ENCODE assay signal across 8 cellular contexts in genomic region chr16:57377080-57377841, GRCh38. TPM values are rescaled to one million over a fixed set of nuclear protein-coding genes. Genes with fewer than 3 reads are reported as not detected.
A peak's percentile ranks its signal among the peaks of the same experiment; 100 is the strongest.
DNase-seq lines count a peak whose midpoint lies in the region; ATAC-seq and TF ChIP-seq lines count a peak whose summit lies in the region.

No MANE protein-coding gene starts in this region.

- DNase-seq in thoracic aorta (ENCODE audit: low spot score): no peak
- no peak for DNase-seq in upper lobe of right lung
- DNase-seq in globus pallidus (ENCODE audit: low spot score): no peak
- no peak for DNase-seq in adrenal gland

- TF ChIP-seq CTCF in thoracic aorta (IDR thresholded peaks at IDR 0.05) (no peak), upper lobe of right lung (IDR thresholded peaks at IDR 0.05) (no peak), adrenal gland (IDR thresholded peaks at IDR 0.05) (no peak)

- no peaks in the 10 kb centered on the region for H3K9me3 Mint-ChIP-seq in IgD-negative memory B cell

- peaks cover 21 to 79% of the 10 kb centered on the region in 2 donors for H3K4me1 ChIP-seq in thoracic aorta (ENCODE audit: control insufficient read depth in 1 of 2, low read depth in 2 of 2)
- H3K4me1 ChIP-seq in upper lobe of right lung: peaks cover 9% of the 10 kb centered on the region
- H3K4me1 ChIP-seq in adrenal gland (replicated peaks in 1 of 2): no peaks in the 10 kb centered on the region

- H3K9me3 ChIP-seq in thoracic aorta (no peaks in the 10 kb centered on the region), upper lobe of right lung (no peaks in the 10 kb centered on the region), adrenal gland (replicated peaks in 1 of 3) (no peaks in the 10 kb centered on the region)

- peak overlapping the region in 2 of 3 donors; percentile 18 to 78 for H3K27ac Mint-ChIP-seq in IgD-negative memory B cell

- peak overlapping the region in 2 of 4 donors; percentile 11 to 77 for H3K4me3 Mint-ChIP-seq in IgD-negative memory B cell

- H3K27me3 ChIP-seq in thoracic aorta (replicated peaks; ENCODE audit: insufficient read depth) (no peaks in the 10 kb centered on the region), upper lobe of right lung (no peaks in the 10 kb centered on the region), adrenal gland (no peaks in the 10 kb centered on the region)

- no peak for TF ChIP-seq POLR2A in adrenal gland (IDR thresholded peaks at IDR 0.05)

- intact Hi-C loops in upper lobe of right lung (cut with DNase I) (no loop called here), adrenal gland (cut with DNase I) (no loop called here)

- peaks cover 19% of the 10 kb centered on the region for H3K36me3 ChIP-seq in thoracic aorta
- no peaks in the 10 kb centered on the region for H3K36me3 ChIP-seq in upper lobe of right lung
- no peaks in the 10 kb centered on the region for H3K36me3 ChIP-seq in adrenal gland (replicated peaks in 1 of 2)

- no peak overlapping the region for H3K4me3 ChIP-seq in thoracic aorta
- no peak overlapping the region for H3K4me3 ChIP-seq in upper lobe of right lung
- H3K4me3 ChIP-seq in adrenal gland: no peak overlapping the region

- H3K4me1 Mint-ChIP-seq in IgD-negative memory B cell: peaks cover 19 to 31% (median 24%) of the 10 kb centered on the region in 3 donors

- H3K36me3 Mint-ChIP-seq in IgD-negative memory B cell: peaks cover 3% of the 10 kb centered on the region

- ATAC-seq in GM18508 (IDR thresholded peaks at IDR 0.05; ENCODE audit: insufficient read depth, unreplicated experiment): peak; percentile 71
- peak; percentile 67 for ATAC-seq in GM21737 (IDR thresholded peaks at IDR 0.05; ENCODE audit: unreplicated experiment)
- ATAC-seq in esophagus mucosa: peak; percentile 9
- ATAC-seq in thoracic aorta (ENCODE audit: insufficient number of reproducible peaks, low FRiP score, low read depth): no peak
- no peak for ATAC-seq in upper lobe of right lung

- H3K27ac ChIP-seq in thoracic aorta (peak overlapping the region; percentile 44 to 98), upper lobe of right lung (no peak overlapping the region), adrenal gland (no peak overlapping the region)

- H3K27me3 Mint-ChIP-seq in IgD-negative memory B cell: no peaks in the 10 kb centered on the region

- 51 to 61% (median 57%) methylated on average over 5 of the region's 5 CpGs for WGBS in adrenal gland, 4 donors

RNA-seq across cellular contexts. Expression of gene CX3CL1, which starts 5.0 kb away (rescaled TPM):
- polyA plus RNA-seq in IgD-negative memory B cell (not detected), adrenal gland (1 to 10 TPM; 1.9 to 7.2 (median 6.0) TPM)
- total RNA-seq in esophagus mucosa (3.7 TPM), thoracic aorta (100 to 1,000 TPM; 106 to 117 TPM), upper lobe of right lung (47.5 TPM), adrenal gland (10 to 100 TPM in 1 of 8 donors, 1 to 10 TPM in 7; 3.3 to 14.1 (median 6.2) TPM)

RNA-seq across cellular contexts. Expression of gene CCL22, which starts 18.7 kb away (rescaled TPM):
- 0.20 TPM for polyA plus RNA-seq in IgD-negative memory B cell
- total RNA-seq in esophagus mucosa: 0.20 TPM
- total RNA-seq in thoracic aorta: not detected
- 3.8 TPM for total RNA-seq in upper lobe of right lung
- 1 to 10 TPM in 1 of 8 donors, under 1 TPM in 4, not detected in 3; 0.14 to 1.0 (median 0.25) TPM for total RNA-seq in adrenal gland
- 1 to 10 TPM in 1 of 3 donors, under 1 TPM in 2; 0.03 to 2.6 (median 0.08) TPM for polyA plus RNA-seq in adrenal gland

RNA-seq across cellular contexts. Expression of gene CCL17, which starts 27.3 kb away (rescaled TPM):
- polyA plus RNA-seq in IgD-negative memory B cell: not detected
- 1.6 TPM for total RNA-seq in esophagus mucosa
- total RNA-seq in thoracic aorta: not detected
- total RNA-seq in upper lobe of right lung: 15.5 TPM
- total RNA-seq in adrenal gland: not detected
- not detected for polyA plus RNA-seq in adrenal gland

Comparison
In these comparisons a context has a peak if more than half of its experiments do, and no peak if none do; other contexts are left out.
1. ATAC-seq: peak in GM18508 (single experiment), GM21737 (single experiment) and esophagus mucosa (single experiment); none in thoracic aorta (single experiment) and upper lobe of right lung (single experiment).
2. H3K27ac ChIP-seq: peak in thoracic aorta (2 of 2); none in upper lobe of right lung (single experiment) and adrenal gland (0 of 5).